ENCODE assay signal across 9 cellular contexts in the genomic region with DNA sequence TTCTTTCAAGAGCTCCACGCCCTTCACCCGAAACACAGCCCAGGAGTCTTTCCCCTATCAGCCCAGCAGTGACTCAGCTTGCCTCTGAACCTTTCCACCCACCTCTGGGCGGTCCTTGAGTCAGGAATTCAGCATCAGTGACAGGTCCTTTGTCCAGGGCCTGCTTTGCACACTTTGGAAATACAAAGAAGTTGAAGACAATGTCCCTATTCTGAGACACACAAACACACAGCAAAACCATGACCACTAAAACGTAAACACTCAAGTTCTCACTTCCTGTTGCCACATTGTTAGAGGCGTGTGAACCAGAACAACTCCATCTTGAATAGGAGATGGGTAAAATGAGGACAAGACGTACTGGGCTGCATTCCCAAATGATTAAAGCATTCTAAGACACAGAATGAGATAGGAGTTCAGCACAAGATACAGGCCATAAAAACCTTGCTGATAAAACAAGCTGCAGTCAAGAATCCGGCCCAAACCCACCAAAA. TPM values are rescaled to one million over a fixed set of nuclear protein-coding genes. Genes with fewer than 3 reads are reported as not detected.
DNase-seq lines count a peak whose midpoint lies in the region; ATAC-seq and TF ChIP-seq lines count a peak whose summit lies in the region.
"Had no signal": no experiment of that assay in that cellular context is flagged by ENCODE, and none has a peak within 500 bp of the region (broad histone marks: within the 10 kb centered on the region; RNA-seq: fewer than 3 reads in every experiment).

No MANE protein-coding gene starts in this region.

- no peak overlapping the region for H2AFZ ChIP-seq in hepatocyte

- intact Hi-C loops in upper lobe of right lung (cut with DNase I): no loop called here

- WGBS in hepatocyte (ENCODE audit: low lambda C conversion rate, missing lambda C conversion rate): 56% methylated on average over 7 of the region's 7 CpGs

- H3K27ac ChIP-seq in hepatocyte (peak overlapping the region; percentile 4), upper lobe of right lung (peak overlapping the region; percentile 24)

- peaks cover 2% of the 10 kb centered on the region for H3K36me3 Mint-ChIP-seq in activated CD8-positive, alpha-beta memory T cell treated with anti-CD3 and anti-CD28 coated beads, Interleukin-2, amount 10 ng/mL, durations not matched to agents 7 days and 5 days
- no peaks in the 10 kb centered on the region for H3K36me3 Mint-ChIP-seq in T-helper 17 cell (ENCODE audit: low read depth)

- no peaks in the 10 kb centered on the region for H3K9me2 ChIP-seq in hepatocyte (replicated peaks; ENCODE audit: insufficient read depth)

- no peak overlapping the region for H3K4me2 ChIP-seq in hepatocyte

- no peaks in the 10 kb centered on the region for H4K20me1 ChIP-seq in hepatocyte (ENCODE audit: insufficient read depth, poor library complexity, severe bottlenecking)

- peaks cover 47% of the 10 kb centered on the region for H3K4me1 Mint-ChIP-seq in activated CD8-positive, alpha-beta memory T cell treated with anti-CD3 and anti-CD28 coated beads, Interleukin-2, amount 10 ng/mL, durations not matched to agents 7 days and 5 days
- H3K4me1 Mint-ChIP-seq in T-helper 17 cell: peaks cover 4% of the 10 kb centered on the region

- H3K4me3 ChIP-seq in hepatocyte (no peak overlapping the region), upper lobe of right lung (no peak overlapping the region)

- CTCF ChIA-PET in activated CD8-positive, alpha-beta memory T cell treated with anti-CD3 and anti-CD28 coated beads, Interleukin-2, amount 10 ng/mL, durations not matched to agents 7 days and 5 days (lab: Charles Lee): interaction anchor here (1.0 to 1.6 kb wide), 3 partner anchors 15 to 97 kb away, joined by 3 to 4 read pairs (median 3); no protein-coding TSS in a partner anchor

- H3K79me2 ChIP-seq in hepatocyte: no peaks in the 10 kb centered on the region

- H3K27me3 ChIP-seq in hepatocyte: no peaks in the 10 kb centered on the region
- H3K27me3 ChIP-seq in upper lobe of right lung: no peaks in the 10 kb centered on the region

- no peaks in the 10 kb centered on the region for H3K9me3 Mint-ChIP-seq in activated CD8-positive, alpha-beta memory T cell treated with anti-CD3 and anti-CD28 coated beads, Interleukin-2, amount 10 ng/mL, durations not matched to agents 7 days and 5 days (ENCODE audit: low read depth)

- no peak for DNase-seq in activated CD8-positive, alpha-beta memory T cell treated with anti-CD3 and anti-CD28 coated beads, Interleukin-2, amount 10 ng/mL, durations not matched to agents 7 days and 5 days
- no peak for DNase-seq in activated CD8-positive, alpha-beta memory T cell treated with anti-CD3 and anti-CD28 coated beads, Interleukin-2, amount 50 U/mL, for 4 hours
- no peak for DNase-seq in T-helper 17 cell
- DNase-seq in hepatocyte (ENCODE audit: low spot score): peak; percentile 67
- no peak for DNase-seq in upper lobe of right lung
- DNase-seq in stimulated activated CD4-positive, alpha-beta T cell treated with anti-CD3 and anti-CD28 coated beads, Interleukin-12 subunit alpha, Interleukin-12 subunit beta, amount 100 ng/mL, for 4 hours: no peak

- H3K36me3 ChIP-seq in hepatocyte (replicated peaks; ENCODE audit: insufficient read depth, low read depth) (no peaks in the 10 kb centered on the region), upper lobe of right lung (no peaks in the 10 kb centered on the region)

- H3K4me1 ChIP-seq in hepatocyte (ENCODE audit: insufficient read depth) (peaks cover 9% of the 10 kb centered on the region), upper lobe of right lung (peaks cover 3% of the 10 kb centered on the region)

- H3K27me3 Mint-ChIP-seq in activated CD8-positive, alpha-beta memory T cell treated with anti-CD3 and anti-CD28 coated beads, Interleukin-2, amount 10 ng/mL, durations not matched to agents 7 days and 5 days: no peaks in the 10 kb centered on the region
- no peaks in the 10 kb centered on the region for H3K27me3 Mint-ChIP-seq in T-helper 17 cell

- H3K27ac Mint-ChIP-seq in activated CD8-positive, alpha-beta memory T cell treated with anti-CD3 and anti-CD28 coated beads, Interleukin-2, amount 10 ng/mL, durations not matched to agents 7 days and 5 days: peak overlapping the region; percentile 59
- H3K27ac Mint-ChIP-seq in T-helper 17 cell: peak overlapping the region; percentile 25

- H3K9me3 ChIP-seq in T-helper 17 cell (ENCODE audit: control insufficient read depth, low read length, poor library complexity, severe bottlenecking) (no peaks in the 10 kb centered on the region), hepatocyte (ENCODE audit: low read depth) (no peaks in the 10 kb centered on the region), upper lobe of right lung (no peaks in the 10 kb centered on the region)

- TF ChIP-seq CTCF in hepatocyte (IDR thresholded peaks at IDR 0.05; ENCODE audit: poor library complexity): no peak
- no peak for TF ChIP-seq CTCF in upper lobe of right lung (IDR thresholded peaks at IDR 0.05)

- no peak for ATAC-seq in activated CD8-positive, alpha-beta memory T cell treated with anti-CD3 and anti-CD28 coated beads, Interleukin-2, amount 10 ng/mL, durations not matched to agents 7 days and 5 days
- ATAC-seq in T-helper 17 cell: no peak
- peak; percentile 79 for ATAC-seq in upper lobe of right lung
- ATAC-seq in HG03469 (IDR thresholded peaks at IDR 0.05; ENCODE audit: unreplicated experiment): no peak
- no peak for ATAC-seq in HG02885 (IDR thresholded peaks at IDR 0.05; ENCODE audit: poor library complexity, unreplicated experiment)

- H3K4me3 Mint-ChIP-seq in activated CD8-positive, alpha-beta memory T cell treated with anti-CD3 and anti-CD28 coated beads, Interleukin-2, amount 10 ng/mL, durations not matched to agents 7 days and 5 days: no peak overlapping the region
- H3K4me3 Mint-ChIP-seq in T-helper 17 cell: no peak overlapping the region

RNA-seq across cellular contexts. Expression of a gene that starts 49.3 kb away (rescaled TPM):
- total RNA-seq in activated CD8-positive, alpha-beta memory T cell treated with anti-CD3 and anti-CD28 coated beads, Interleukin-2, amount 10 ng/mL, durations not matched to agents 7 days and 5 days: 1 to 10 TPM; 1.6 to 4.7 TPM
- not detected for total RNA-seq in T-helper 17 cell
- 0.07 TPM in 1 of 2 replicates, not detected in the other for total RNA-seq in hepatocyte
- 0.31 TPM in 1 of 2 replicates, not detected in the other for polyA plus RNA-seq in hepatocyte
- not detected for total RNA-seq in upper lobe of right lung
- polyA plus RNA-seq: urinary bladder had no signal
